ENCODE assay signal across 13 cellular contexts in genomic region chr16:77782694-77783093, GRCh38. TPM values are rescaled to one million over a fixed set of nuclear protein-coding genes. Genes with fewer than 3 reads are reported as not detected.
DNase-seq lines count a peak whose midpoint lies in the region; FAIRE-seq and TF ChIP-seq lines count a peak whose summit lies in the region.
"Had no signal": no experiment of that assay in that cellular context is flagged by ENCODE, and none has a peak within 500 bp of the region (broad histone marks: within the 10 kb centered on the region; RNA-seq: fewer than 3 reads in every experiment).

No MANE protein-coding gene starts in this region.

- no peaks in the 10 kb centered on the region for H4K20me1 ChIP-seq in endothelial cell of umbilical vein (replicated peaks; ENCODE audit: control insufficient read depth, extremely low read depth, insufficient read depth, low read length)

- no peak overlapping the region for H3K4me2 ChIP-seq in endothelial cell of umbilical vein (ENCODE audit: insufficient read depth, low read length)

- CTCF ChIA-PET in endothelial cell of umbilical vein (lab: Charles Lee), result no interaction called here

- no peak overlapping the region for H3K27ac ChIP-seq in cardiac muscle cell
- no peak overlapping the region for H3K27ac ChIP-seq in right atrium auricular region
- no peak overlapping the region for H3K27ac ChIP-seq in endothelial cell of umbilical vein (ENCODE audit: insufficient read depth, low read depth, low read length)
- no peak overlapping the region for H3K27ac ChIP-seq in thyroid gland

- peak; percentile 20 for TF ChIP-seq CTCF in cardiac muscle cell (IDR thresholded peaks at IDR 0.05; ENCODE audit: low read depth, low read length)
- TF ChIP-seq CTCF in right atrium auricular region (IDR thresholded peaks at IDR 0.05), result peak in 1 of 2 donors; percentile 44
- peak; percentile 9 to 15 for TF ChIP-seq CTCF in endothelial cell of umbilical vein (IDR thresholded peaks at IDR 0.05; ENCODE audit: extremely low read depth in 1 of 2, insufficient read depth in 1 of 2, low read depth in 1 of 2, low read length in 2 of 2)
- peak in 4 of 6 experiments; percentile 50 to 74 (median 64) for TF ChIP-seq CTCF in thyroid gland (IDR thresholded peaks at IDR 0.05)

- no peaks in the 10 kb centered on the region for H3K9me3 ChIP-seq in cardiac muscle cell (ENCODE audit: low read depth)
- no peaks in the 10 kb centered on the region for H3K9me3 ChIP-seq in right atrium auricular region
- no peaks in the 10 kb centered on the region for H3K9me3 ChIP-seq in endothelial cell of umbilical vein (replicated peaks; ENCODE audit: control insufficient read depth, insufficient read depth, low read length)
- H3K9me3 ChIP-seq in thyroid gland, result no peaks in the 10 kb centered on the region

- H3K4me1 ChIP-seq in cardiac muscle cell (ENCODE audit: low read depth) (no peaks in the 10 kb centered on the region), right atrium auricular region (no peaks in the 10 kb centered on the region), endothelial cell of umbilical vein (ENCODE audit: control insufficient read depth, extremely low read depth, insufficient read depth, low read length) (peaks cover 3% of the 10 kb centered on the region), thyroid gland (no peaks in the 10 kb centered on the region)

- no peak for TF ChIP-seq POLR2A in endothelial cell of umbilical vein (IDR thresholded peaks at IDR 0.05; ENCODE audit: low read depth, low read length)
- no peak for TF ChIP-seq POLR2A in thyroid gland (IDR thresholded peaks at IDR 0.05)

- no peaks in the 10 kb centered on the region for H3K9me1 ChIP-seq in endothelial cell of umbilical vein (replicated peaks; ENCODE audit: control insufficient read depth, extremely low read depth, insufficient read depth, low read length)

- intact Hi-C loops in endothelial cell of umbilical vein (cut with micrococcal nuclease), result no loop called here
- intact Hi-C loops in thyroid gland (cut with DNase I), result loop anchor here (10.0 kb wide), 2 partner anchors 58 to 192 kb away; partner anchors contain the start of gene NUDT7

- WGBS in thyroid gland, 2 donors, result 27 to 40% methylated on average over 2 of the region's 2 CpGs

- DNase-seq in cardiac muscle cell (ENCODE audit: low read depth in 1 of 2, low spot score in 1 of 2), result peak in 1 of 2 donors; percentile 5
- DNase-seq in right atrium auricular region (ENCODE audit: low spot score), result no peak
- peak; percentile 55 for DNase-seq in NCI-H524 treated with DMSO at 0.1 percent for 48 hours (lab: John Stamatoyannopoulos, UW)
- no peak for DNase-seq in endothelial cell of umbilical vein (ENCODE audit: low read depth, low spot score)
- peak; percentile 23 to 25 for DNase-seq in thyroid gland
- no peak for DNase-seq in GF-D8 (lab: John Stamatoyannopoulos, UW)
- no peak for DNase-seq in T-helper 1 cell
- DNase-seq in HPDE6-E6E7 (ENCODE audit: extremely low spot score), result no peak
- DNase-seq: CD8-positive, alpha-beta memory T cell; effector CD8-positive, alpha-beta T cell; left ventricle myocardium superior; NCI-H1092 treated with DMSO at 0.1 percent for 48 hours; T-cell had no signal

- no peak for FAIRE-seq in endothelial cell of umbilical vein (lab: Jason Lieb, UNC)

- H3K9ac ChIP-seq in endothelial cell of umbilical vein (replicated peaks; ENCODE audit: extremely low read depth, insufficient read depth, low read length), result no peak overlapping the region

- no peak overlapping the region for H3K4me3 ChIP-seq in cardiac muscle cell
- H3K4me3 ChIP-seq in right atrium auricular region, result no peak overlapping the region
- H3K4me3 ChIP-seq in endothelial cell of umbilical vein (replicated peaks in 1 of 3; ENCODE audit: insufficient read depth in 1 of 3, low read depth in 1 of 3, low read length in 3 of 3), result no peak overlapping the region
- H3K4me3 ChIP-seq in thyroid gland (replicated peaks in 1 of 3), result no peak overlapping the region

- POLR2A ChIA-PET in endothelial cell of umbilical vein (lab: Charles Lee), result no interaction called here

- H3K36me3 ChIP-seq in cardiac muscle cell, result no peaks in the 10 kb centered on the region
- no peaks in the 10 kb centered on the region for H3K36me3 ChIP-seq in right atrium auricular region
- H3K36me3 ChIP-seq in endothelial cell of umbilical vein (ENCODE audit: control insufficient read depth in 2 of 2, extremely low read depth in 1 of 2, insufficient read depth in 2 of 2, low read length in 2 of 2), result no peaks in the 10 kb centered on the region
- no peaks in the 10 kb centered on the region for H3K36me3 ChIP-seq in thyroid gland

- H2AFZ ChIP-seq in endothelial cell of umbilical vein (ENCODE audit: low read depth, low read length), result no peak overlapping the region

- no TSS peak for BruUV-seq in endothelial cell of umbilical vein (replicated peaks; lab: Mats Ljungman, UMichigan)

- dilution Hi-C loops in endothelial cell of umbilical vein (cut with MboI; ENCODE audit: extremely low pct_ligation_motif_present, low sequenced_read_pairs), result no loop called here

- H3K27me3 ChIP-seq in cardiac muscle cell (peaks cover 26% of the 10 kb centered on the region), right atrium auricular region (no peaks in the 10 kb centered on the region), endothelial cell of umbilical vein (ENCODE audit: control insufficient read depth in 2 of 2, insufficient read depth in 2 of 2, low read length in 2 of 2) (peaks cover 6 to 13% of the 10 kb centered on the region in 2 experiments), thyroid gland (no peaks in the 10 kb centered on the region)

- H3K79me2 ChIP-seq in endothelial cell of umbilical vein (ENCODE audit: control insufficient read depth, insufficient read depth, low read length), result no peaks in the 10 kb centered on the region

TF ChIP-seq in endothelial cell of umbilical vein, 7 proteins besides CTCF, POLR2A, EP300 and RAD21:
- TF ChIP-seq MYC (IDR thresholded peaks at IDR 0.05; ENCODE audit: low read depth, low read length), result no peak
- TF ChIP-seq GATA2 (IDR thresholded peaks at IDR 0.05; ENCODE audit: insufficient read depth, insufficient read length, low read depth, low read length), result no peak
- TF ChIP-seq MAX (IDR thresholded peaks at IDR 0.05; ENCODE audit: insufficient read depth, insufficient read length), result no peak
- TF ChIP-seq EZH2 (IDR thresholded peaks at IDR 0.05; ENCODE audit: borderline replicate concordance, low read depth, low read length, severe bottlenecking), result no peak
- no peak for TF ChIP-seq POLR2AphosphoS5 (IDR thresholded peaks at IDR 0.05; ENCODE audit: insufficient read depth, low read depth, low read length)
- TF ChIP-seq FOS (IDR thresholded peaks at IDR 0.05; ENCODE audit: borderline replicate concordance, insufficient read depth, low read length), result no peak
- TF ChIP-seq JUN (IDR thresholded peaks at IDR 0.05; ENCODE audit: borderline replicate concordance, insufficient read depth, insufficient read length, low read depth), result no peak

RNA-seq across cellular contexts. Expression of gene VAT1L, which starts 5.7 kb away (rescaled TPM):
- 1.5 and 2.4 TPM in 2 replicates for total RNA-seq in cardiac muscle cell
- polyA plus RNA-seq in cardiac muscle cell, result 1.5 and 2.8 TPM in 2 replicates
- total RNA-seq in right atrium auricular region, result 10 to 100 TPM; 10.3 to 20.6 TPM
- total RNA-seq in endothelial cell of umbilical vein, result 1.5 and 2.1 TPM in 2 replicates
- 0.46 and 0.56 TPM in 2 replicates for polyA plus RNA-seq in endothelial cell of umbilical vein
- 0.97 and 1.0 TPM in 2 replicates for polyA plus RNA-seq in endothelial cell of umbilical vein (2011; cell fraction: cytosol; rRNA removed)
- polyA plus RNA-seq in endothelial cell of umbilical vein (2011; cell fraction: nucleus; rRNA removed), result 0.52 and 0.65 TPM in 2 replicates
- polyA plus RNA-seq in endothelial cell of umbilical vein (2012), result 0.25 and 0.58 TPM in 2 replicates
- 1.2 and 1.8 TPM in 2 replicates for polyA minus RNA-seq in endothelial cell of umbilical vein
- not detected for polyA minus RNA-seq in endothelial cell of umbilical vein (2011; cell fraction: cytosol; rRNA and poly(A)+ RNA removed)
- 0.34 and 0.48 TPM in 2 replicates for polyA minus RNA-seq in endothelial cell of umbilical vein (2011; cell fraction: nucleus; rRNA and poly(A)+ RNA removed)
- total RNA-seq in thyroid gland, result 10 to 100 TPM in 1 of 4 donors, 1 to 10 TPM in 3; 1.9 to 29.7 (median 9.2) TPM
- total RNA-seq: CD8-positive, alpha-beta memory T cell had no signal
- polyA plus RNA-seq: CD8-positive, alpha-beta memory T cell had no signal

Comparison
In these comparisons a context has a peak if more than half of its experiments do, and no peak if none do; other contexts are left out.
1. DNase-seq: peak in NCI-H524 treated with DMSO at 0.1 percent for 48 hours (single experiment) and thyroid gland (2 of 2); none in right atrium auricular region (single experiment), endothelial cell of umbilical vein (single experiment), GF-D8 (single experiment), T-helper 1 cell (0 of 5) and HPDE6-E6E7 (single experiment).